In the genomic region with DNA sequence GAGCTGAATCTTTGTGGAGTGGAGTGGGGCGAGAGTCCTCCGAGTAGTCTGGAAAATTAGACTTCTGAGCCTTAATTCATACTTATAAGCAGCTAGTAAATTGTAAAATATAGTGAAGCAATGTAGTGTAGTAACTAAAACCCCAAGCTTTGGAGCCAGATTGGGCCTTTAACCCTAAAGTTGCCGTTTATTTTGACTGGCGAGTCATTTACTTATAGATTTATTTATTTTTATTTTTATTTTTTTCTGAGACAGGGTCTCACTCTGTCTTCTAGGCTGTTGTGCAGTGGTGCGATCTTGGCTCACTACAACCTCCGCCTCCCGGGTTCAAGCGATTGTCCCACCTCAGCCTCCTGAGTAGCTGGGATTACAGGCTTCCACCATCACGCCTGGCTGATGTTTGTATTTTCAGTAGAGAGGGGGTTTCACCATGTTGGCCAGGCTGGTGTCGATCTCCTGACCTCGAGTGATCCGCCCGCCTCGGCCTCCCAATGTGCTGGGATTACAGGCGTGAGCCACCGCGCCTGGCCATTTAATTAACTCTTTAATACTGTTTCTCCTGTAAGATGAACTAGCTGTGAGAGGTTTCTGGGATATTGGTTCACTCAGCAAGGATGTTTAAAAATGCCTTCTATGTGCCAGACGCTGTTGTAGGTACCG, we compare ENCODE assay signal across 8 cellular contexts. TPM values are rescaled to one million over a fixed set of nuclear protein-coding genes. Genes with fewer than 3 reads are reported as not detected.
A peak's percentile ranks its signal among the peaks of the same experiment; 100 is the strongest.
DNase-seq lines count a peak whose midpoint lies in the region; ATAC-seq, FAIRE-seq and TF ChIP-seq lines count a peak whose summit lies in the region.

No MANE protein-coding gene starts in this region.

- H3K4me1 ChIP-seq in CD8-positive, alpha-beta T cell (ENCODE audit: insufficient read depth, low read length): peaks cover 18% of the 10 kb centered on the region
- H3K4me1 ChIP-seq in Peyer's patch (peaks cover 0 to 14% (median 2%) of the 10 kb centered on the region in 4 donors), ovary (ENCODE audit: insufficient read depth) (peaks cover 5% of the 10 kb centered on the region)

- intact Hi-C loops in CD8-positive, alpha-beta T cell (cut with DNase I, micrococcal nuclease): loop anchor here (1.0 to 10.0 kb wide), 13 partner anchors 78 to 1872 kb away; a partner anchor contains a TSS
- intact Hi-C loops in ovary (cut with DNase I): no loop called here

- H3K27me3 Mint-ChIP-seq in CD8-positive, alpha-beta T cell (ENCODE audit: low read depth): no peaks in the 10 kb centered on the region

- H3K36me3 ChIP-seq in CD8-positive, alpha-beta T cell (ENCODE audit: insufficient read depth, low read length): peaks cover 22% of the 10 kb centered on the region
- H3K36me3 ChIP-seq in Peyer's patch (peaks cover 0 to 29% (median 0%) of the 10 kb centered on the region in 3 donors), ovary (no peaks in the 10 kb centered on the region)

- TF ChIP-seq POLR2A in Peyer's patch (IDR thresholded peaks at IDR 0.05) (no peak), erythroblast (IDR thresholded peaks at IDR 0.05; ENCODE audit: low read length) (peak; percentile 71), ovary (IDR thresholded peaks at IDR 0.05) (peak; percentile 28), H54 (IDR thresholded peaks at IDR 0.05; ENCODE audit: low read depth, low read length) (no peak; the same call in 1 of the 2 replicates)

- no peak for ATAC-seq in CD8-positive, alpha-beta T cell
- no peak for ATAC-seq in HG02678 (IDR thresholded peaks at IDR 0.05; ENCODE audit: unreplicated experiment)

- TF ChIP-seq CTCF in CD8-positive, alpha-beta T cell (IDR thresholded peaks at IDR 0.05): no peak
- TF ChIP-seq CTCF in Peyer's patch (IDR thresholded peaks at IDR 0.05): no peak
- no peak for TF ChIP-seq CTCF in ovary (IDR thresholded peaks at IDR 0.05)
- TF ChIP-seq CTCF in D721Med (IDR thresholded peaks at IDR 0.05; ENCODE audit: insufficient read depth, missing control alignments): no peak

- no peaks in the 10 kb centered on the region for H3K9me3 Mint-ChIP-seq in CD8-positive, alpha-beta T cell

- DNase-seq in CD8-positive, alpha-beta T cell: no peak
- no peak for DNase-seq in Peyer's patch
- no peak for DNase-seq in erythroblast (lab: John Stamatoyannopoulos, UW)
- peak in 3 of 5 donors; percentile 29 to 48 (median 41) for DNase-seq in ovary
- DNase-seq in D721Med (ENCODE audit: insufficient read length, low spot score): no peak
- no peak for DNase-seq in H54 (ENCODE audit: insufficient read length, low spot score)
- no peak for DNase-seq in pons (ENCODE audit: low spot score)

- 22 to 55% (median 55%) methylated on average over 19 of the region's 19 CpGs for WGBS in ovary, 3 donors

- no peak for TF ChIP-seq EP300 in ovary (IDR thresholded peaks at IDR 0.05)

- POLR2A ChIA-PET in CD8-positive, alpha-beta T cell (lab: Charles Lee): interaction anchor here (0.9 to 2.5 kb wide), 2 partner anchors 427 to 798 kb away, joined by 5 to 9 read pairs; a partner anchor contains a TSS

- CTCF ChIA-PET in CD8-positive, alpha-beta T cell (lab: Charles Lee): interaction anchor here (0.6 to 1.0 kb wide), 2 partner anchors 16 to 471 kb away, joined by 3 read pairs; no protein-coding TSS in a partner anchor

- peak overlapping the region; percentile 63 for H3K4me3 ChIP-seq in CD8-positive, alpha-beta T cell (ENCODE audit: low read depth, low read length)
- H3K4me3 ChIP-seq in Peyer's patch: peak overlapping the region; percentile 65 to 87 (median 74)
- H3K4me3 ChIP-seq in ovary: peak overlapping the region; percentile 68

- H3K9me3 ChIP-seq in CD8-positive, alpha-beta T cell (ENCODE audit: low read length): no peaks in the 10 kb centered on the region
- H3K9me3 ChIP-seq in Peyer's patch (no peaks in the 10 kb centered on the region), ovary (no peaks in the 10 kb centered on the region)

- H3K27ac Mint-ChIP-seq in CD8-positive, alpha-beta T cell: peak overlapping the region; percentile 96

- peak overlapping the region; percentile 97 for H3K4me3 Mint-ChIP-seq in CD8-positive, alpha-beta T cell

- FAIRE-seq in D721Med (lab: Jason Lieb, UNC) (no peak), H54 (lab: Jason Lieb, UNC) (no peak)

- no peaks in the 10 kb centered on the region for H3K27me3 ChIP-seq in CD8-positive, alpha-beta T cell (ENCODE audit: insufficient read depth, low read length)
- no peaks in the 10 kb centered on the region for H3K27me3 ChIP-seq in Peyer's patch
- H3K27me3 ChIP-seq in ovary: no peaks in the 10 kb centered on the region

- H3K36me3 Mint-ChIP-seq in CD8-positive, alpha-beta T cell: peaks cover 42% of the 10 kb centered on the region

- H3K4me1 Mint-ChIP-seq in CD8-positive, alpha-beta T cell (ENCODE audit: low read depth): peaks cover 40% of the 10 kb centered on the region

- H3K27ac ChIP-seq in CD8-positive, alpha-beta T cell (ENCODE audit: low read depth, low read length): peak overlapping the region; percentile 84
- H3K27ac ChIP-seq in Peyer's patch (peak overlapping the region; percentile 65 to 80 (median 76)), ovary (peak overlapping the region; percentile 56 to 75)

RNA-seq across cellular contexts. Expression of a gene that starts 0.7 kb away (rescaled TPM):
- total RNA-seq in CD8-positive, alpha-beta T cell: 1,000 to 10,000 TPM; 3,866 to 4,021 TPM
- total RNA-seq in Peyer's patch (1,000 to 10,000 TPM; 1,011 to 2,656 (median 1,224) TPM), ovary (1,000 to 10,000 TPM; 3,397 to 8,268 (median 4,388) TPM)
- 1,000 to 10,000 TPM; 6,514 to 6,535 TPM for polyA plus RNA-seq in ovary

Comparison
In these comparisons a context has a peak if more than half of its experiments do, and no peak if none do; other contexts are left out.
1. DNase-seq: peak in ovary (3 of 5); none in CD8-positive, alpha-beta T cell (0 of 7), Peyer's patch (0 of 3), erythroblast (0 of 2), D721Med (single experiment), H54 (single experiment) and pons (single experiment).
2. POLR2A ChIP-seq: peak in erythroblast (single experiment) and ovary (single experiment); none in Peyer's patch (0 of 2) and H54 (single experiment).
3. intact Hi-C loops: an anchor here in CD8-positive, alpha-beta T cell (1.0 to 10.0 kb wide); none called in ovary.
4. Peak in every context shown above with its lines, with median percentiles within 50 percentile points of each other: H3K27ac ChIP-seq and H3K4me3 ChIP-seq.